18 cellular contexts compared by ENCODE assay signal in the genomic region with DNA sequence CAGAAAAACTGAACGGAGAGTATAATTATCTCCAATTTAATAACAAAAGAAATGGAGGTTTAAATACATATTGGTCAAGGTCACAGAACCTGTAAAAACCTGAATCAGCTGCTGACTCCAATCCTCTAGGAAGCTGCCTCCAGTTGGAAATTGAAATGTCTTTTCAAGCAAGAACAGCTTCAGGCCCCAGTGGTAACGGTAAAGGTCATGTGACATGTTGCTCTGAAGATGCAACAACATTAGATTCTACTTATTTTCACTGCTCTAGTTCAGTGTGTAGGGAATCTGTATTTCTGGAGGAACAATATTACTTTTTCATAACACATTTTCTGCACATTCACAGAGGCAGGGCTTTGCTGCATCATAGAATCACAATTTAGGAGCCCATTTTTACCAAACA. TPM values are rescaled to one million over a fixed set of nuclear protein-coding genes. Genes with fewer than 3 reads are reported as not detected.
DNase-seq lines count a peak whose midpoint lies in the region; ATAC-seq and TF ChIP-seq lines count a peak whose summit lies in the region.
"Had no signal": no experiment of that assay in that cellular context is flagged by ENCODE, and none has a peak within 500 bp of the region (broad histone marks: within the 10 kb centered on the region; RNA-seq: fewer than 3 reads in every experiment).

No MANE protein-coding gene starts in this region.

- no peak for TF ChIP-seq CTCF in Panc1 (IDR thresholded peaks at IDR 0.05)
- TF ChIP-seq CTCF in esophagus muscularis mucosa (IDR thresholded peaks at IDR 0.05): no peak
- no peak for TF ChIP-seq CTCF in GM13977 (IDR thresholded peaks at IDR 0.05; ENCODE audit: extremely low read depth, insufficient read depth, missing control alignments)
- no peak for TF ChIP-seq CTCF in neural progenitor cell (IDR thresholded peaks at IDR 0.05)

- no peaks in the 10 kb centered on the region for H3K9me3 Mint-ChIP-seq in neural progenitor cell
- H3K9me3 Mint-ChIP-seq: CD4-positive, CD25-positive, alpha-beta regulatory T cell had no signal

- no peak overlapping the region for H3K4me3 ChIP-seq in Panc1 (ENCODE audit: low read depth in 2 of 2, low read length in 2 of 2)
- H3K4me3 ChIP-seq in esophagus muscularis mucosa: no peak overlapping the region
- H3K4me3 ChIP-seq in neural progenitor cell: no peak overlapping the region
- H3K4me3 ChIP-seq: BLaER1 had no signal

- ATAC-seq in Panc1: no peak

- H2AFZ ChIP-seq in neural progenitor cell (replicated peaks): no peak overlapping the region

- H3K4me1 Mint-ChIP-seq in neural progenitor cell: no peaks in the 10 kb centered on the region
- H3K4me1 Mint-ChIP-seq: CD4-positive, CD25-positive, alpha-beta regulatory T cell; IgD-negative memory B cell had no signal

- H3K27ac Mint-ChIP-seq in neural progenitor cell: no peak overlapping the region
- H3K27ac Mint-ChIP-seq: CD4-positive, CD25-positive, alpha-beta regulatory T cell; IgD-negative memory B cell had no signal

- TF ChIP-seq EP300 in esophagus muscularis mucosa (IDR thresholded peaks at IDR 0.05): no peak

- H3K9me3 ChIP-seq in Panc1 (ENCODE audit: control insufficient read depth, insufficient read depth, low read depth, low read length) (no peaks in the 10 kb centered on the region), esophagus muscularis mucosa (no peaks in the 10 kb centered on the region), neural progenitor cell (ENCODE audit: low read depth) (no peaks in the 10 kb centered on the region)
- H3K9me3 ChIP-seq: BLaER1 had no signal

- no peaks in the 10 kb centered on the region for H3K79me2 ChIP-seq in neural progenitor cell (ENCODE audit: low read depth)

- DNase-seq in NCI-H1417 (lab: John Stamatoyannopoulos, UW): peak in 2 of 3 experiments; percentile 5 to 56
- DNase-seq in NCI-H1417 treated with DMSO at 0.1 percent for 48 hours (lab: John Stamatoyannopoulos, UW): no peak
- DNase-seq in Panc1 (ENCODE audit: low read depth, low spot score): no peak
- DNase-seq in esophagus muscularis mucosa (ENCODE audit: extremely low spot score): peak; percentile 10
- DNase-seq in GM13977 (ENCODE audit: low spot score): no peak
- DNase-seq in NCI-H187 (lab: John Stamatoyannopoulos, UW): no peak
- DNase-seq in NCI-H2029 treated with DMSO at 0.1 percent for 48 hours (lab: John Stamatoyannopoulos, UW): no peak
- DNase-seq in neural progenitor cell (ENCODE audit: low spot score): no peak
- DNase-seq: AML-193; CD4-positive, CD25-positive, alpha-beta regulatory T cell; DMS53; HCEC 1CT had no signal

- no peak overlapping the region for H3K9ac ChIP-seq in neural progenitor cell
- H3K9ac ChIP-seq: BLaER1 had no signal

- POLR2A ChIA-PET in Panc1 (lab: Charles Lee): no interaction called here

- intact Hi-C loops in Panc1 (cut with micrococcal nuclease; ENCODE audit: unreplicated experiment): no loop called here
- intact Hi-C loops in esophagus muscularis mucosa (cut with DNase I): no loop called here

- WGBS in esophagus muscularis mucosa: 58% methylated on average over 2 of the region's 2 CpGs

- TF ChIP-seq POLR2A in esophagus muscularis mucosa (IDR thresholded peaks at IDR 0.05; ENCODE audit: low read depth): no peak

- BruUV-seq in Panc1 (replicated peaks; lab: Mats Ljungman, UMichigan): no TSS peak

- H3K4me3 Mint-ChIP-seq in neural progenitor cell: no peak overlapping the region
- H3K4me3 Mint-ChIP-seq: CD4-positive, CD25-positive, alpha-beta regulatory T cell; IgD-negative memory B cell had no signal

- in situ Hi-C loops in Panc1 (cut with HindIII; ENCODE audit: low pct_unique_long_range_greater_than_20kb, low sequenced_read_pairs) (no loop called here), GM13977 (cut with MboI; ENCODE audit: low pct_unique_long_range_greater_than_20kb, low sequenced_read_pairs, unreplicated experiment) (no loop called here)

- H4K20me1 ChIP-seq in neural progenitor cell (ENCODE audit: low read depth): no peaks in the 10 kb centered on the region
- H4K20me1 ChIP-seq: BLaER1 had no signal

- no peaks in the 10 kb centered on the region for H3F3A ChIP-seq in neural progenitor cell (ENCODE audit: low read depth)

- H3K27me3 ChIP-seq in Panc1 (ENCODE audit: control insufficient read depth, insufficient read depth, low read length) (no peaks in the 10 kb centered on the region), esophagus muscularis mucosa (no peaks in the 10 kb centered on the region), neural progenitor cell (no peaks in the 10 kb centered on the region)
- H3K27me3 ChIP-seq: BLaER1 had no signal

- H3K27ac ChIP-seq in Panc1 (ENCODE audit: low read length): peak overlapping the region; percentile 71
- no peak overlapping the region for H3K27ac ChIP-seq in esophagus muscularis mucosa (replicated peaks in 1 of 4)
- H3K27ac ChIP-seq in neural progenitor cell: no peak overlapping the region
- H3K27ac ChIP-seq: 22Rv1, BLaER1 had no signal

- H3K36me3 Mint-ChIP-seq in neural progenitor cell: no peaks in the 10 kb centered on the region
- H3K36me3 Mint-ChIP-seq: CD4-positive, CD25-positive, alpha-beta regulatory T cell; IgD-negative memory B cell had no signal

- H3K36me3 ChIP-seq in Panc1 (ENCODE audit: control insufficient read depth, insufficient read depth, low read length): no peaks in the 10 kb centered on the region
- no peaks in the 10 kb centered on the region for H3K36me3 ChIP-seq in esophagus muscularis mucosa
- H3K36me3 ChIP-seq in neural progenitor cell: no peaks in the 10 kb centered on the region
- H3K36me3 ChIP-seq: BLaER1 had no signal

- no peaks in the 10 kb centered on the region for H3K27me3 Mint-ChIP-seq in neural progenitor cell (ENCODE audit: insufficient read depth, low read depth)

- CTCF ChIA-PET in Panc1 (lab: Charles Lee): no interaction called here

- H3K4me2 ChIP-seq in neural progenitor cell: no peak overlapping the region
- H3K4me2 ChIP-seq: BLaER1 had no signal

- H3K4me1 ChIP-seq in Panc1 (ENCODE audit: control insufficient read depth, insufficient read depth, low read length): peaks cover 24% of the 10 kb centered on the region
- no peaks in the 10 kb centered on the region for H3K4me1 ChIP-seq in esophagus muscularis mucosa
- no peaks in the 10 kb centered on the region for H3K4me1 ChIP-seq in neural progenitor cell
- H3K4me1 ChIP-seq: BLaER1 had no signal

RNA-seq across cellular contexts. Expression of a gene that starts 58.8 kb away (rescaled TPM):
- total RNA-seq in Panc1 (2021; ENCODE audit: unreplicated experiment): not detected
- polyA plus RNA-seq in Panc1 (2012; ENCODE audit: insufficient read length): 0.19 TPM
- not detected for total RNA-seq in esophagus muscularis mucosa
- not detected in 2 replicates for total RNA-seq in neural progenitor cell (ENCODE audit: low replicate concordance)
- total RNA-seq: A673; CD4-positive, CD25-positive, alpha-beta regulatory T cell; Daoy; H4 had no signal
- polyA plus RNA-seq: CD4-positive, CD25-positive, alpha-beta regulatory T cell; IgD-negative memory B cell had no signal

Comparison
In these comparisons a context has a peak if more than half of its experiments do, and no peak if none do; other contexts are left out.
1. DNase-seq: peak in NCI-H1417 (2 of 3) and esophagus muscularis mucosa (single experiment); none in NCI-H1417 treated with DMSO at 0.1 percent for 48 hours (single experiment), Panc1 (single experiment), GM13977 (single experiment), NCI-H187 (0 of 2), NCI-H2029 treated with DMSO at 0.1 percent for 48 hours (single experiment) and neural progenitor cell (single experiment).